1 cellular context compared by ENCODE assay signal in genomic region chr1:226520640-226521355, GRCh38.
TF ChIP-seq lines count a peak whose summit lies in the region.

No MANE protein-coding gene starts in this region.

TF ChIP-seq in K562, 482 proteins besides CTCF, POLR2A, EP300 and RAD21:
- TF ChIP-seq BRF1 (IDR thresholded peaks at IDR 0.05; ENCODE audit: borderline replicate concordance, extremely low read depth, insufficient read length) (no peak), SIN3A (IDR thresholded peaks at IDR 0.05; ENCODE audit: borderline replicate concordance in 2 of 2, control insufficient read depth in 1 of 2, low read depth in 2 of 2, low read length in 2 of 2) (no peak), RFX1 (IDR thresholded peaks at IDR 0.05) (peak; percentile 63)
